ENCODE assay signal across 5 cellular contexts in the genomic region with DNA sequence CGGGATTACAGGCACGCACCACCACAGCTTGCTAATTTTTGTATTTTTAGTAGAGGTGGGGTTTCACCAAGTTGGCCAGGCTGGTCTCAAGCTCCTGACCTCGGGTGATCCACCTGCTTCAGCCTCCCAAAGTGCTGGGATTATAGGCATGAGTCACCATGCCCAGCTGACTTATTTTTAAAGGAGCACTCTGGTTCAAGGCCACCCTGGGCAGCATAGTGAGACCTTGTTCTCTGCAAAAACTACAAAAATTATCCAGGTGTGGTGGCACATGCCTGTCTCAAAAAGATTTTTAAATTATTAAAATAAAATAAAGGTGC. TPM values are rescaled to one million over a fixed set of nuclear protein-coding genes. Genes with fewer than 3 reads are reported as not detected.
"Had no signal": no experiment of that assay in that cellular context is flagged by ENCODE, and none has a peak within 500 bp of the region (broad histone marks: within the 10 kb centered on the region; RNA-seq: fewer than 3 reads in every experiment).

No MANE protein-coding gene starts in this region.

RNA-seq across cellular contexts. Expression of a gene that starts 7.8 kb away (rescaled TPM):
- total RNA-seq: HT-29, HT1080, IMR-90, K562 had no signal
- polyA plus RNA-seq: IgD-negative memory B cell, IMR-90, K562 had no signal

RNA-seq across cellular contexts. Expression of a gene that starts 35.2 kb away (rescaled TPM):
- total RNA-seq: HT-29, HT1080, IMR-90 had no signal
- polyA plus RNA-seq: IgD-negative memory B cell, IMR-90 had no signal
